Comparison of ENCODE assay signal across 17 cellular contexts in the genomic region with DNA sequence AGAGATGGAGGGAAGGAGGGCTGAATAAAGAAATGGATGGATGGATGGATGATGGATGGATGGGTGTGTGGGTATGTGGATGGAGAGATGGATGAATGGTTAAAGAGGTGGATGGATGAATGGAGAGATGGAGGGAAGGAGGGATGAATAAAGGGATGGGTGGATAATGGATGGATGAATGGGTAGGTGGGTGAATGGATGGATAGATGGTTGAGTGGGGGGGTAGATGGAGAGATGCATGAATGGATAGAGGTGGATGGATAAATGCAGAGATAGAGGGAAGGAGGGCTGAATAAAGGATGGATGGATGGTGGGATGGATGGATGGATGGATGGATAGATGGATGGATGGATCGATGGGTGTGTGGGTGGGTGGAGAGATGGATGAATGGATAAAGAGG.
"Had no signal": no experiment of that assay in that cellular context is flagged by ENCODE, and none has a peak within 500 bp of the region (broad histone marks: within the 10 kb centered on the region; RNA-seq: fewer than 3 reads in every experiment).

No MANE protein-coding gene starts in this region.

- H3K36me3 ChIP-seq: gastrocnemius medialis, lower lobe of right lung, neutrophil, pancreas, suprapubic skin, transverse colon, upper lobe of right lung, uterus had no signal

- DNase-seq: dorsolateral prefrontal cortex; effector CD4-positive, alpha-beta T cell; foreskin fibroblast; gastrocnemius medialis; retina; stimulated activated CD4-positive, alpha-beta T cell treated with anti-CD3 and anti-CD28 coated beads, Interleukin-12 subunit alpha, Interleukin-12 subunit beta, amount 100 ng/mL, for 4 hours; stimulated activated CD4-positive, alpha-beta T cell treated with anti-CD3 and anti-CD28 coated beads, Interleukin-4, amount 100 ng/mL, for 1 hour; stimulated activated naive CD4-positive, alpha-beta T cell treated with Interleukin-2 at 50 U/mL for 16 hours; transverse colon; uterus had no signal

- H3K4me1 ChIP-seq: pancreas had no signal

- H3K27ac ChIP-seq: dorsolateral prefrontal cortex, epithelial cell of prostate, gastrocnemius medialis, lower lobe of right lung, neutrophil, pancreas, suprapubic skin, transverse colon, upper lobe of right lung had no signal

- H3K27me3 ChIP-seq: gastrocnemius medialis, neutrophil, pancreas, transverse colon, upper lobe of right lung, uterus had no signal

- H3K9me3 ChIP-seq: neutrophil, pancreas, upper lobe of right lung, uterus had no signal

- H3K4me3 ChIP-seq: dorsolateral prefrontal cortex, gastrocnemius medialis, lower lobe of right lung, pancreas, smooth muscle cell, suprapubic skin, transverse colon, upper lobe of right lung, uterus had no signal
